ENCODE assay signal across 7 cellular contexts in the genomic region with DNA sequence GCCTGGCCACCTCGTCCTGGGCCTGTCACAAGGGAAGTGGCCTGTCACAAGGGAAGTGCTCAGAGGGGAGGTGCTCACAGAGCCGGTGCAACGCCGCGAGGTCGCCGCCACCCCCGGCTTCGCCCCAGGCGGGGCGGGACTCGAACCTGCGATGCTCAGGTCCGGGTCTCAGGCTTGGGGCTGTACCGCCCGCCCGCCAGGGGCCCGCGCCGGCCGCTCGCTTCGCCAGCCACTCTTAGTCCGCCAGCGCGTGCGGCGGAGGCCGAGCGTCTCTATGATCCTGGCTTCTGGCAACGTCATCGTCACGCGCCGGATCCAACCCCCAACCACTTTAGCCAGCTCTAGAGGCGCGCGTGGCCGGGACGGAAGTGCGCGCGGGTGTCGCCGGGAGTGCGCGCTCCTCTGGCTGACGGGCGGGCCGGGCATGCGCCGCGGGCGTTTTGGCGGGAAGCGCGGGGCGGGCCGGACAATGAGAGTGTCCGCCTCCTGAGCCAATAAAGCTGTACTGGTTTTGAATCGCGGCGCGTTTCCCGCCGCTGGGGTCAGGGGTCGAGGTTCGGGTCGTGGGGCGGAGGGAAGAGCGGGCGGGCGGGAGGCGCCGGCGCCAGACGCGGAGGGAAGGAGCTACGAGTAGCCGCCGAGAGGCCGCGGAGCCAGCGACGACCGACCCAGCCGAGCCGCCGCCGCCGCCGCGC. TPM values are rescaled to one million over a fixed set of nuclear protein-coding genes. Genes with fewer than 3 reads are reported as not detected.
DNase-seq lines count a peak whose midpoint lies in the region; ATAC-seq, FAIRE-seq and TF ChIP-seq lines count a peak whose summit lies in the region.

A gene with protein sequence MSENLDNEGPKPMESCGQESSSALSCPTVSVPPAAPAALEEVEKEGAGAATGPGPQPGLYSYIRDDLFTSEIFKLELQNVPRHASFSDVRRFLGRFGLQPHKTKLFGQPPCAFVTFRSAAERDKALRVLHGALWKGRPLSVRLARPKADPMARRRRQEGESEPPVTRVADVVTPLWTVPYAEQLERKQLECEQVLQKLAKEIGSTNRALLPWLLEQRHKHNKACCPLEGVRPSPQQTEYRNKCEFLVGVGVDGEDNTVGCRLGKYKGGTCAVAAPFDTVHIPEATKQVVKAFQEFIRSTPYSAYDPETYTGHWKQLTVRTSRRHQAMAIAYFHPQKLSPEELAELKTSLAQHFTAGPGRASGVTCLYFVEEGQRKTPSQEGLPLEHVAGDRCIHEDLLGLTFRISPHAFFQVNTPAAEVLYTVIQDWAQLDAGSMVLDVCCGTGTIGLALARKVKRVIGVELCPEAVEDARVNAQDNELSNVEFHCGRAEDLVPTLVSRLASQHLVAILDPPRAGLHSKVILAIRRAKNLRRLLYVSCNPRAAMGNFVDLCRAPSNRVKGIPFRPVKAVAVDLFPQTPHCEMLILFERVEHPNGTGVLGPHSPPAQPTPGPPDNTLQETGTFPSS (minus strand): TSS at position 276 of the 695 bp plus-strand sequence. CDS start 320 bp downstream, outside the sequence.

- H3K27me3 Mint-ChIP-seq in T-helper 2 cell treated with Interferon-gamma antibody and Interleukin-4, amounts not matched to agents 5 μg/mL and 100 μg/mL, for 36 hours (ENCODE audit: low read depth), result no peaks in the 10 kb centered on the region
- H3K27me3 Mint-ChIP-seq in astrocyte (ENCODE audit: low read depth, unreplicated experiment), result no peaks in the 10 kb centered on the region

- H3K4me1 Mint-ChIP-seq in T-helper 2 cell treated with Interferon-gamma antibody and Interleukin-4, amounts not matched to agents 5 μg/mL and 100 μg/mL, for 36 hours (ENCODE audit: low read depth), result peaks cover 9% of the 10 kb centered on the region
- H3K4me1 Mint-ChIP-seq in astrocyte (ENCODE audit: low read depth, unreplicated experiment), result peaks cover 3% of the 10 kb centered on the region

- peak within 1 kb of the TSS; percentile 73 for H3K4me3 ChIP-seq in astrocyte (ENCODE audit: insufficient read depth, low read depth, low read length)
- H3K4me3 ChIP-seq in hepatocyte, result peak within 1 kb of the TSS; percentile 83

- WGBS in hepatocyte (ENCODE audit: low lambda C conversion rate, missing lambda C conversion rate), result under 1% methylated on average over 63 of the region's 93 CpGs

- peak; percentile 95 to 99 for DNase-seq in NCI-H1930 (lab: John Stamatoyannopoulos, UW)
- DNase-seq in T-helper 2 cell treated with Interferon-gamma antibody and Interleukin-4, amounts not matched to agents 5 μg/mL and 100 μg/mL, for 36 hours (ENCODE audit: low spot score), result peak; percentile 99
- peak; percentile 95 for DNase-seq in astrocyte (ENCODE audit: low read depth)
- DNase-seq in hepatocyte (ENCODE audit: low spot score), result peak; percentile 99
- peak; percentile 100 for DNase-seq in retina

- no peaks in the 10 kb centered on the region for H3K27me3 ChIP-seq in astrocyte (ENCODE audit: insufficient read depth, low read length)
- H3K27me3 ChIP-seq in hepatocyte, result no peaks in the 10 kb centered on the region

- H3K9me2 ChIP-seq in hepatocyte (replicated peaks; ENCODE audit: insufficient read depth), result no peaks in the 10 kb centered on the region

- H3K36me3 ChIP-seq in astrocyte (ENCODE audit: insufficient read depth, low read length), result peaks cover 15% of the 10 kb centered on the region
- no peaks in the 10 kb centered on the region for H3K36me3 ChIP-seq in hepatocyte (replicated peaks; ENCODE audit: insufficient read depth, low read depth)

- TF ChIP-seq CTCF in astrocyte (IDR thresholded peaks at IDR 0.05; ENCODE audit: insufficient read depth, low read depth, low read length), result no peak
- TF ChIP-seq CTCF in hepatocyte (IDR thresholded peaks at IDR 0.05; ENCODE audit: poor library complexity), result peak; percentile 34

- no peaks in the 10 kb centered on the region for H3K9me3 Mint-ChIP-seq in T-helper 2 cell treated with Interferon-gamma antibody and Interleukin-4, amounts not matched to agents 5 μg/mL and 100 μg/mL, for 36 hours
- no peaks in the 10 kb centered on the region for H3K9me3 Mint-ChIP-seq in astrocyte (ENCODE audit: unreplicated experiment)

- H3K36me3 Mint-ChIP-seq in T-helper 2 cell treated with Interferon-gamma antibody and Interleukin-4, amounts not matched to agents 5 μg/mL and 100 μg/mL, for 36 hours (ENCODE audit: low read depth), result peaks cover 47% of the 10 kb centered on the region
- H3K36me3 Mint-ChIP-seq in astrocyte (ENCODE audit: low read depth, unreplicated experiment), result peaks cover 10% of the 10 kb centered on the region

- H3K4me2 ChIP-seq in astrocyte (ENCODE audit: low read length), result peak within 1 kb of the TSS; percentile 85
- H3K4me2 ChIP-seq in hepatocyte, result peak within 1 kb of the TSS; percentile 96

- peak within 1 kb of the TSS; percentile 93 for H3K4me3 Mint-ChIP-seq in T-helper 2 cell treated with Interferon-gamma antibody and Interleukin-4, amounts not matched to agents 5 μg/mL and 100 μg/mL, for 36 hours
- peak within 1 kb of the TSS; percentile 93 for H3K4me3 Mint-ChIP-seq in astrocyte (ENCODE audit: unreplicated experiment)

- peaks cover 79% of the 10 kb centered on the region for H3K79me2 ChIP-seq in astrocyte (ENCODE audit: insufficient read depth, low read length)
- peaks cover 66% of the 10 kb centered on the region for H3K79me2 ChIP-seq in hepatocyte

- ATAC-seq in GM18502 (IDR thresholded peaks at IDR 0.05; ENCODE audit: poor library complexity, unreplicated experiment), result peak; percentile 78
- ATAC-seq in HG02970 (IDR thresholded peaks at IDR 0.05; ENCODE audit: low FRiP score, unreplicated experiment), result peak; percentile 78

- H3K27ac ChIP-seq in astrocyte (ENCODE audit: low read depth, low read length), result peak within 1 kb of the TSS; percentile 82
- H3K27ac ChIP-seq in hepatocyte, result peak within 1 kb of the TSS; percentile 82

- H4K20me1 ChIP-seq in astrocyte (ENCODE audit: insufficient read depth, low read length), result peaks cover 38% of the 10 kb centered on the region
- no peaks in the 10 kb centered on the region for H4K20me1 ChIP-seq in hepatocyte (ENCODE audit: insufficient read depth, poor library complexity, severe bottlenecking)

- H3K27ac Mint-ChIP-seq in T-helper 2 cell treated with Interferon-gamma antibody and Interleukin-4, amounts not matched to agents 5 μg/mL and 100 μg/mL, for 36 hours, result peak within 1 kb of the TSS; percentile 98
- peak within 1 kb of the TSS; percentile 89 for H3K27ac Mint-ChIP-seq in astrocyte (ENCODE audit: unreplicated experiment)

- peaks cover 17% of the 10 kb centered on the region for H3K4me1 ChIP-seq in astrocyte (ENCODE audit: insufficient read depth, low read length)
- peaks cover 16% of the 10 kb centered on the region for H3K4me1 ChIP-seq in hepatocyte (ENCODE audit: insufficient read depth)

- H3K9me3 ChIP-seq in astrocyte (ENCODE audit: insufficient read depth, low read depth, low read length) (no peaks in the 10 kb centered on the region), hepatocyte (ENCODE audit: low read depth) (no peaks in the 10 kb centered on the region)

- FAIRE-seq in astrocyte (lab: Jason Lieb, UNC), result no peak

- H2AFZ ChIP-seq in astrocyte (ENCODE audit: low read depth, low read length) (peak within 1 kb of the TSS; percentile 77), hepatocyte (peak within 1 kb of the TSS; percentile 62)

- peak within 1 kb of the TSS; percentile 96 for H3K9ac ChIP-seq in astrocyte (ENCODE audit: low read length)

RNA-seq across cellular contexts. Expression of the gene that starts here (rescaled TPM):
- 32.9 and 35.1 TPM in 2 replicates for total RNA-seq in astrocyte
- total RNA-seq in hepatocyte, result 34.4 and 50.2 TPM in 2 replicates
- 65.1 and 78.7 TPM in 2 replicates for polyA plus RNA-seq in hepatocyte

Comparison
In these comparisons a context has a peak if more than half of its experiments do, and no peak if none do; other contexts are left out.
1. Peak in every context shown above with its lines: DNase-seq, ATAC-seq, H3K4me3 ChIP-seq and H3K27ac ChIP-seq.